8 cellular contexts compared by ENCODE assay signal in the genomic region with DNA sequence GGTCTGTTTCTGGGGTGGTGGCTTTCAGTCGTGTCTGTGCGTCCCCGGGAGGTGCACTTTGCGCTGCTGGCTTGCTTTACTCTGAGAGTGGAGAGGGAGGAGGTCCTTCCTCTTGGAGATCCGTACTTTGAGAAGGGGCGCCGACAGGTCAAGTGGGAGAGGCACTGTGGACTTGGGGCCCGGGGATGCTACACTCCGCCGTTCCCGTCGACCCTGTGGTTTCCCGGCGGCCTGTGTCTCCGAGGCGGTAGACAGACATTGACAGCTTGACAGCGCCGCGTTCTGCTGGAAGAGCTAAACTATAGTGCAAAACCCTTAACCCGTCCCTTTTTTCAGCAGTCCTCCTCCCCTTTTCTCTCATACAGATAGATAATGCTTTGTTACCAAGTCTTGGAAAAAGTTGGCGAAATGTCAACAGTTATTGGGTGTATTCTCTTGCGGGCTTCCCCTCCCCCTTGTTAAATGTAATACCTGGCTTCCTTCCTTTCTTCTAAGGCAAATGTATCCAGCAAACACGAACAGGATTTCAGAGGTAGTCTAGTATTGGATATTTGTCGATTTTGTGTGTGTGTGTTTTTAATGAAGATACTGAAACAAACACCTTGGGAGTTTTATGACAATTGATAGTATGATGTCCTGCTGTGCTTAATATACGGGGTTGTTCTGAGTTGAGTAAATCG. TPM values are rescaled to one million over a fixed set of nuclear protein-coding genes. Genes with fewer than 3 reads are reported as not detected.
DNase-seq lines count a peak whose midpoint lies in the region; ATAC-seq and TF ChIP-seq lines count a peak whose summit lies in the region.

No MANE protein-coding gene starts in this region.

- ATAC-seq in GM19463 (IDR thresholded peaks at IDR 0.05; ENCODE audit: unreplicated experiment): no peak

- intact Hi-C loops in vagina (cut with DNase I): no loop called here

- peak overlapping the region; percentile 81 to 97 (median 95) for H3K27ac Mint-ChIP-seq in H9
- peak overlapping the region; percentile 86 for H3K27ac Mint-ChIP-seq in neural crest cell (ENCODE audit: unreplicated experiment)

- TF ChIP-seq CTCF in H9 (conservative IDR thresholded peaks at IDR 0.05): no peak
- no peak for TF ChIP-seq CTCF in OCI-LY1 (IDR thresholded peaks at IDR 0.05; ENCODE audit: low read length)
- no peak for TF ChIP-seq CTCF in neural crest cell (conservative IDR thresholded peaks at IDR 0.05)
- TF ChIP-seq CTCF in vagina (IDR thresholded peaks at IDR 0.05): no peak

- H3K9ac ChIP-seq in H9 (ENCODE audit: extremely low read depth, insufficient read length, low read length) (peak overlapping the region; percentile 55), OCI-LY1 (ENCODE audit: low read length) (peak overlapping the region; percentile 64; the same call in 1 of the 2 replicates)

- peaks cover 81 to 83% of the 10 kb centered on the region in 2 experiments for H3K4me1 Mint-ChIP-seq in H9
- peaks cover 76% of the 10 kb centered on the region for H3K4me1 Mint-ChIP-seq in neural crest cell

- no peak overlapping the region for H2AK5ac ChIP-seq in H9 (ENCODE audit: insufficient read length, low read length)

- no peak overlapping the region for H4K5ac ChIP-seq in H9 (ENCODE audit: insufficient read length, low read depth, low read length)

- H3K79me2 ChIP-seq in H9 (ENCODE audit: insufficient read depth, low read length): peaks cover 6% of the 10 kb centered on the region; the same call in 1 of the 2 replicates
- H3K79me2 ChIP-seq in OCI-LY1 (ENCODE audit: insufficient read depth, low read length): no peaks in the 10 kb centered on the region

- no peaks in the 10 kb centered on the region for H3K27me3 ChIP-seq in H9 (ENCODE audit: insufficient read depth, low read length)
- peaks cover 8% of the 10 kb centered on the region; the same call in 1 of the 2 replicates for H3K27me3 ChIP-seq in OCI-LY1 (ENCODE audit: insufficient read depth, low read length)
- no peaks in the 10 kb centered on the region for H3K27me3 ChIP-seq in vagina

- H3K14ac ChIP-seq in H9 (ENCODE audit: insufficient read depth, low read length): peak overlapping the region; percentile 72

- H3K9me3 ChIP-seq in H9 (ENCODE audit: control insufficient read depth, low read depth, low read length): no peaks in the 10 kb centered on the region
- H3K9me3 ChIP-seq in OCI-LY1 (ENCODE audit: low read length): no peaks in the 10 kb centered on the region
- H3K9me3 ChIP-seq in vagina: no peaks in the 10 kb centered on the region

- H2AFZ ChIP-seq in H9 (ENCODE audit: low read length): no peak overlapping the region
- peak overlapping the region; percentile 64; the same call in 1 of the 2 replicates for H2AFZ ChIP-seq in OCI-LY1 (ENCODE audit: low read length)

- no peak overlapping the region for H3K23ac ChIP-seq in H9 (ENCODE audit: insufficient read length, low read depth, low read length)

- no peak overlapping the region for H2BK120ac ChIP-seq in H9 (ENCODE audit: low read depth, low read length, poor library complexity, severe bottlenecking)

- DNase-seq in Ammon's horn (ENCODE audit: low spot score) (peak; percentile 79), H9 (peak; percentile 64), foreskin melanocyte (peak; percentile 57), neural crest cell (ENCODE audit: low read depth, low spot score) (peak; percentile 21), vagina (ENCODE audit: extremely low spot score in 2 of 2) (no peak)
- DNase-seq in activated effector memory CD4-positive, alpha-beta T cell treated with Interleukin-2 at 50 U/mL for 16 hours: peak; percentile 21

- no peak overlapping the region for H4K91ac ChIP-seq in H9 (ENCODE audit: insufficient read length, low read depth, low read length)

- H3K4me2 ChIP-seq in H9 (ENCODE audit: insufficient read depth, insufficient read length, low read length): peak overlapping the region; percentile 87
- peak overlapping the region; percentile 78 for H3K4me2 ChIP-seq in OCI-LY1 (ENCODE audit: low read length)

- H3K4me1 ChIP-seq in H9 (ENCODE audit: insufficient read depth, low read length) (peaks cover 7% of the 10 kb centered on the region), OCI-LY1 (ENCODE audit: insufficient read depth, low read length, severe bottlenecking) (peaks cover 11% of the 10 kb centered on the region), vagina (peaks cover 55% of the 10 kb centered on the region)

- H3K9me2 ChIP-seq in OCI-LY1 (ENCODE audit: low read depth, low read length): no peaks in the 10 kb centered on the region

- H2BK15ac ChIP-seq in H9 (ENCODE audit: low read depth, low read length): no peak overlapping the region

- H4K20me1 ChIP-seq in H9 (ENCODE audit: control insufficient read depth, insufficient read depth, insufficient read length) (no peaks in the 10 kb centered on the region), OCI-LY1 (ENCODE audit: insufficient read depth, low read length) (no peaks in the 10 kb centered on the region)

- H3K27ac ChIP-seq in H9 (ENCODE audit: insufficient read length, low read depth, low read length) (no peak overlapping the region), OCI-LY1 (ENCODE audit: low read depth, low read length, poor library complexity, severe bottlenecking) (no peak overlapping the region), vagina (peak overlapping the region; percentile 83)

- H3F3A ChIP-seq in OCI-LY1 (ENCODE audit: insufficient read depth, low read length): no peaks in the 10 kb centered on the region

- WGBS in H9 (ENCODE audit: extremely low coverage, insufficient read length, low lambda C conversion rate): no CpG with 5 or more reads among the region's 26 CpGs

- H3K4me3 Mint-ChIP-seq in H9 (peak overlapping the region; percentile 83 to 91), neural crest cell (peak overlapping the region; percentile 93)

- H3K23me2 ChIP-seq in H9 (ENCODE audit: insufficient read length, low read depth, low read length, poor library complexity, severe bottlenecking): peaks cover 15% of the 10 kb centered on the region

- no peaks in the 10 kb centered on the region for H3K79me1 ChIP-seq in H9 (ENCODE audit: insufficient read depth, low read depth, low read length, poor library complexity, severe bottlenecking)

- H3K9me3 Mint-ChIP-seq in H9 (no peaks in the 10 kb centered on the region), neural crest cell (no peaks in the 10 kb centered on the region)

- H3K18ac ChIP-seq in H9 (ENCODE audit: insufficient read length, low read depth, low read length): peak overlapping the region; percentile 66

- H2BK5ac ChIP-seq in H9 (ENCODE audit: insufficient read length, low read length): no peak overlapping the region

- H3K4me3 ChIP-seq in OCI-LY1 (ENCODE audit: low read depth, low read length, poor library complexity, severe bottlenecking) (peak overlapping the region; percentile 82), vagina (peak overlapping the region; percentile 77 to 85)

- H4K8ac ChIP-seq in H9 (replicated peaks; ENCODE audit: insufficient read length, low read depth, low read length): no peak overlapping the region

- TF ChIP-seq POLR2A in vagina (IDR thresholded peaks at IDR 0.05): no peak

- H3K56ac ChIP-seq in H9 (ENCODE audit: insufficient read length, low read depth, low read length): no peak overlapping the region

- H3K36me3 ChIP-seq in OCI-LY1 (ENCODE audit: insufficient read depth, low read length): no peaks in the 10 kb centered on the region
- H3K36me3 ChIP-seq in vagina: no peaks in the 10 kb centered on the region

- H3K36me3 Mint-ChIP-seq in H9 (ENCODE audit: insufficient read depth in 1 of 3, low read depth in 3 of 3) (peaks cover 22 to 90% (median 73%) of the 10 kb centered on the region in 3 experiments), neural crest cell (ENCODE audit: low read depth) (no peaks in the 10 kb centered on the region)

- no peak overlapping the region for H3K4ac ChIP-seq in H9 (ENCODE audit: low read depth, low read length)

- no peak overlapping the region for H3T11ph ChIP-seq in H9 (ENCODE audit: low read length)

- H3K27me3 Mint-ChIP-seq in H9 (ENCODE audit: low read depth) (peaks cover 1% of the 10 kb centered on the region), neural crest cell (ENCODE audit: low read depth) (peaks cover 46% of the 10 kb centered on the region)

- H2BK12ac ChIP-seq in H9 (ENCODE audit: insufficient read length, low read depth, low read length): no peak overlapping the region

- H2BK20ac ChIP-seq in H9 (ENCODE audit: low read depth, low read length, poor library complexity, severe bottlenecking): no peak overlapping the region

RNA-seq across cellular contexts. Expression of gene TPM1, which starts 6.6 kb away (rescaled TPM):
- total RNA-seq in H9 (2021) (731 and 748 TPM in 2 replicates), neural crest cell (67.5 and 71.0 TPM in 2 replicates), vagina (498 TPM)

Comparison
In these comparisons a context has a peak if more than half of its experiments do, and no peak if none do; other contexts are left out.
1. DNase-seq: peak in Ammon's horn (single experiment), H9 (single experiment), activated effector memory CD4-positive, alpha-beta T cell treated with Interleukin-2 at 50 U/mL for 16 hours (single experiment), foreskin melanocyte (single experiment) and neural crest cell (single experiment); none in vagina (0 of 2).